8 cellular contexts compared by ENCODE assay signal in the genomic region with DNA sequence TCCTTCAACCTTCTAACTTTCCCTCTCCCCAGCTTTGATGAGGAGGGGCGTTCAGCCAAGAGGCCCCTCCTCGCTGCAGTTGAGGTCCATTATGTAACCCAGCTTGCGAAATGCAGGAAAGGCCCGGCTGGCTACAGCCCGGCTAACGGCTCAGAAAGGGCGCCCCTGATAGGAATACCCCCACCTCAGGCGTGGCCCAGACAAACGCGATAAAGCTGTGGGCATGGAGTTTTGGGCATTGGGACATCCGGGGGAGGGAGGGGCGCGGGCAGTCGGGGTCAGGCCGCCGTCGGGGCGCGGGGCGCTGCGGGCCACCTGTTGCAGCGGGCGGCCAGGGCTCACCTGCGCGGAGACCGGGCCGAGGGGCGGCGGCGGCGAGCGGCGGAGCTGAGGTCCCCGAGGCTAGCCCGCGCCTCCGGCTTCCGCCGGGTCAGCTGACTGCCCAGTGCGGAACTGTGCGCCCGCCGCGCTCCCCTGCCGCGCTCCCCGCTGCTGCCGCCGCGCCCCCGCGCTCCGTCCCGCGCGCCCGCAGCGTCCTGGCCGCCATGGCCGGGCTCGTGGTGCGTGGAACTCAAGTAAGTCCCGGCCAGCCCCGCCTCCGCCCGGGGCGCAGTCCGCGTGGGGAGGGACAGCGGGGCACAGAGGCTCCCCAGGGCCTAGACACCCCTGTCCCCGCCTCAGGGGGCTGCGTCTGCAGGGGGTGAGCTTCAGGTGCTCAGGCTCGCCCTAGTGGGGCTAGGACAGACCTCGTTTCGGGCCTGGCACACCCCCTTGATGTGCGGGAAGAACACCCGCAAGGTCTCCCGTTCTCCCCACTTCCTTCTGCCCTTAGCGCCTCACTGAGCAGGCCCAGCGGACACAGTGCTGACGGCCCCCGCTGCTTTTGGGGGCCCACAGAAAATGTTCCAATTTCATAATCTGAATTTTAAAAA. TPM values are rescaled to one million over a fixed set of nuclear protein-coding genes. Genes with fewer than 3 reads are reported as not detected.
DNase-seq lines count a peak whose midpoint lies in the region; ATAC-seq, FAIRE-seq and TF ChIP-seq lines count a peak whose summit lies in the region.

A gene (plus strand): TSS at position 445 of the 932 bp plus-strand sequence.

- DNase-seq in NCI-H226 (peak; percentile 82), endothelial cell of umbilical vein (ENCODE audit: low read depth, low spot score) (no peak), urothelium cell line (ENCODE audit: low spot score) (peak; percentile 29), SK-N-DZ (ENCODE audit: low spot score) (no peak)
- no peak for DNase-seq in effector CD4-positive, alpha-beta T cell

- BruUV-seq in endothelial cell of umbilical vein (replicated peaks; lab: Mats Ljungman, UMichigan), result TSS peak; percentile 23

- peak; percentile 47 for ATAC-seq in GM18907 (IDR thresholded peaks at IDR 0.05; ENCODE audit: unreplicated experiment)
- no peak for ATAC-seq in GM21528 (IDR thresholded peaks at IDR 0.05; ENCODE audit: low FRiP score, unreplicated experiment)

- intact Hi-C loops in endothelial cell of umbilical vein (cut with micrococcal nuclease), result no loop called here

- H4K20me1 ChIP-seq in endothelial cell of umbilical vein (replicated peaks; ENCODE audit: control insufficient read depth, extremely low read depth, insufficient read depth, low read length), result no peaks in the 10 kb centered on the region

- H2AFZ ChIP-seq in endothelial cell of umbilical vein (ENCODE audit: low read depth, low read length), result peak within 1 kb of the TSS; percentile 96

- POLR2A ChIA-PET in endothelial cell of umbilical vein (lab: Charles Lee), result interaction anchor here (1.6 kb wide), 1 partner anchor 30 kb away, joined by 7 read pairs; a partner anchor contains a TSS

- H3K4me3 ChIP-seq in endothelial cell of umbilical vein (replicated peaks in 1 of 3; ENCODE audit: insufficient read depth in 1 of 3, low read depth in 1 of 3, low read length in 3 of 3) (peak within 1 kb of the TSS; percentile 40 to 66 (median 51)), mononuclear cell (ENCODE audit: low read length) (peak within 1 kb of the TSS; percentile 58)

- CTCF ChIA-PET in endothelial cell of umbilical vein (lab: Charles Lee), result interaction anchor here (0.6 to 2.7 kb wide), 6 partner anchors 14 to 1285 kb away, joined by 3 to 9 read pairs (median 4); a partner anchor contains a TSS

- TF ChIP-seq CTCF in endothelial cell of umbilical vein (IDR thresholded peaks at IDR 0.05; ENCODE audit: extremely low read depth in 1 of 2, insufficient read depth in 1 of 2, low read depth in 1 of 2, low read length in 2 of 2), result no peak

- H3K27me3 ChIP-seq in endothelial cell of umbilical vein (ENCODE audit: control insufficient read depth in 2 of 2, insufficient read depth in 2 of 2, low read length in 2 of 2), result peaks cover 0 to 4% of the 10 kb centered on the region in 2 experiments
- peaks cover 2% of the 10 kb centered on the region for H3K27me3 ChIP-seq in mononuclear cell (ENCODE audit: insufficient read depth, low read length)

- TF ChIP-seq POLR2A in endothelial cell of umbilical vein (IDR thresholded peaks at IDR 0.05; ENCODE audit: low read depth, low read length), result no peak

- H3K4me1 ChIP-seq in endothelial cell of umbilical vein (ENCODE audit: control insufficient read depth, extremely low read depth, insufficient read depth, low read length) (peaks cover 28% of the 10 kb centered on the region), mononuclear cell (ENCODE audit: insufficient read depth, low read length) (peaks cover 69% of the 10 kb centered on the region)

- H3K9ac ChIP-seq in endothelial cell of umbilical vein (replicated peaks; ENCODE audit: extremely low read depth, insufficient read depth, low read length), result peak within 1 kb of the TSS; percentile 49

- H3K27ac ChIP-seq in endothelial cell of umbilical vein (ENCODE audit: insufficient read depth, low read depth, low read length), result no peak within 1 kb of the TSS

- FAIRE-seq in endothelial cell of umbilical vein (lab: Jason Lieb, UNC), result no peak
- peak; percentile 17 for FAIRE-seq in urothelium cell line (lab: Jason Lieb, UNC)

- no peaks in the 10 kb centered on the region for H3K79me2 ChIP-seq in endothelial cell of umbilical vein (ENCODE audit: control insufficient read depth, insufficient read depth, low read length)

- H3K9me1 ChIP-seq in endothelial cell of umbilical vein (replicated peaks; ENCODE audit: control insufficient read depth, extremely low read depth, insufficient read depth, low read length), result no peaks in the 10 kb centered on the region

- dilution Hi-C loops in endothelial cell of umbilical vein (cut with MboI; ENCODE audit: extremely low pct_ligation_motif_present, low sequenced_read_pairs), result no loop called here

- H3K9me3 ChIP-seq in endothelial cell of umbilical vein (replicated peaks; ENCODE audit: control insufficient read depth, insufficient read depth, low read length), result no peaks in the 10 kb centered on the region
- no peaks in the 10 kb centered on the region for H3K9me3 ChIP-seq in mononuclear cell (ENCODE audit: low read depth, low read length)

- H3K4me2 ChIP-seq in endothelial cell of umbilical vein (ENCODE audit: insufficient read depth, low read length), result peak within 1 kb of the TSS; percentile 72

- H3K36me3 ChIP-seq in endothelial cell of umbilical vein (ENCODE audit: control insufficient read depth in 2 of 2, extremely low read depth in 1 of 2, insufficient read depth in 2 of 2, low read length in 2 of 2), result no peaks in the 10 kb centered on the region

TF ChIP-seq in endothelial cell of umbilical vein, 7 proteins besides CTCF, POLR2A, EP300 and RAD21:
- TF ChIP-seq GATA2 (IDR thresholded peaks at IDR 0.05; ENCODE audit: insufficient read depth, insufficient read length, low read depth, low read length), result no peak
- TF ChIP-seq EZH2 (IDR thresholded peaks at IDR 0.05; ENCODE audit: borderline replicate concordance, low read depth, low read length, severe bottlenecking), result peak; percentile 51

RNA-seq across cellular contexts. Expression of the gene that starts here (rescaled TPM):
- total RNA-seq in endothelial cell of umbilical vein, result 5.1 and 9.7 TPM in 2 replicates
- 7.0 and 18.0 TPM in 2 replicates for polyA plus RNA-seq in endothelial cell of umbilical vein
- 5.3 and 11.2 TPM in 2 replicates for polyA plus RNA-seq in endothelial cell of umbilical vein (2011; cell fraction: cytosol; rRNA removed)
- polyA plus RNA-seq in endothelial cell of umbilical vein (2011; cell fraction: nucleus; rRNA removed), result 3.7 and 6.1 TPM in 2 replicates
- 0.27 and 1.6 TPM in 2 replicates for polyA plus RNA-seq in endothelial cell of umbilical vein (2012)
- 6.9 and 22.5 TPM in 2 replicates for polyA minus RNA-seq in endothelial cell of umbilical vein
- polyA minus RNA-seq in endothelial cell of umbilical vein (2011; cell fraction: cytosol; rRNA and poly(A)+ RNA removed), result not detected
- polyA minus RNA-seq in endothelial cell of umbilical vein (2011; cell fraction: nucleus; rRNA and poly(A)+ RNA removed), result 23.9 and 26.9 TPM in 2 replicates
- 7.6 TPM for total RNA-seq in mononuclear cell
- polyA plus RNA-seq in SK-N-DZ (2014; cell fraction: cytosol; rRNA removed), result 0.14 TPM in 1 of 2 replicates, not detected in the other
- not detected in 2 replicates for polyA plus RNA-seq in SK-N-DZ (2014; cell fraction: nucleus; rRNA removed)

Comparison
In these comparisons a context has a peak if more than half of its experiments do, and no peak if none do; other contexts are left out.
1. DNase-seq: peak in NCI-H226 (single experiment) and urothelium cell line (single experiment); none in endothelial cell of umbilical vein (single experiment), effector CD4-positive, alpha-beta T cell (single experiment) and SK-N-DZ (single experiment).